Comparison of ENCODE assay signal across 8 cellular contexts in genomic region chr6:3324262-3324942, GRCh38.
DNase-seq lines count a peak whose midpoint lies in the region; ATAC-seq and TF ChIP-seq lines count a peak whose summit lies in the region.

No MANE protein-coding gene starts in this region.

- DNase-seq in BJ (ENCODE audit: low read depth) (peak; percentile 15), fibroblast of gingiva (ENCODE audit: low read depth) (peak; percentile 23), posterior cingulate gyrus (peak in 7 of 10 donors; percentile 29 to 91 (median 42)), NCI-H2227 (lab: John Stamatoyannopoulos, UW; ENCODE audit: unreplicated experiment) (no peak), DMS53 (lab: John Stamatoyannopoulos, UW) (no peak), middle frontal gyrus (ENCODE audit: extremely low spot score, low spot score) (no peak)

- H3K27me3 ChIP-seq in BJ (ENCODE audit: control insufficient read depth, insufficient read depth, low read length) = peaks cover 4% of the 10 kb centered on the region

- peak; percentile 82 for ATAC-seq in GM21619 (IDR thresholded peaks at IDR 0.05; ENCODE audit: unreplicated experiment)

- intact Hi-C loops in posterior cingulate gyrus (cut with DNase I) = no loop called here

- no peaks in the 10 kb centered on the region for H3K36me3 ChIP-seq in BJ (ENCODE audit: control insufficient read depth, insufficient read depth, low read length)

- CTCF ChIA-PET in BJ (lab: Yijun Ruan, JAX) = interaction anchor here (1.8 kb wide), 1 partner anchor 14 kb away, joined by 6 read pairs; no protein-coding TSS in a partner anchor

- TF ChIP-seq CTCF in BJ (IDR thresholded peaks at IDR 0.05; ENCODE audit: insufficient read depth, low read depth, low read length) = no peak

- POLR2A ChIA-PET in BJ (lab: Charles Lee) = no interaction called here

- H3K4me3 ChIP-seq in BJ (ENCODE audit: low read depth, low read length) = no peak overlapping the region

TF ChIP-seq in PFSK-1, 5 proteins besides CTCF, POLR2A, EP300 and RAD21:
- TF ChIP-seq REST (IDR thresholded peaks at IDR 0.05; ENCODE audit: insufficient read depth in 1 of 2, low read depth in 2 of 2, low read length in 2 of 2) (peak; percentile 80 to 86), POLR2AphosphoS5 (IDR thresholded peaks at IDR 0.05; ENCODE audit: low read depth, low read length) (no peak), SIN3A (IDR thresholded peaks at IDR 0.05; ENCODE audit: borderline replicate concordance, insufficient read depth, low read length) (0 out of 2 replicates have a peak, but pooled peaks have one; percentile 47), FOXP2 (optimal IDR thresholded peaks at IDR 0.05; ENCODE audit: borderline replicate concordance, extremely low read depth, extremely low read length, insufficient read depth) (peak; percentile 69), TAF1 (IDR thresholded peaks at IDR 0.05; ENCODE audit: borderline replicate concordance, insufficient read depth, low read length) (no peak)

Comparison
In these comparisons a context has a peak if more than half of its experiments do, and no peak if none do; other contexts are left out.
1. DNase-seq: peak in BJ (single experiment), fibroblast of gingiva (single experiment) and posterior cingulate gyrus (7 of 10); none in NCI-H2227 (single experiment), DMS53 (single experiment) and middle frontal gyrus (single experiment).